Comparison of ENCODE assay signal across 2 cellular contexts in genomic region chr5:142960309-142960696, GRCh38.
TF ChIP-seq lines count a peak whose summit lies in the region.

No MANE protein-coding gene starts in this region.

TF ChIP-seq in IMR-90, 13 proteins besides CTCF, POLR2A, EP300 and RAD21:
- TF ChIP-seq ELK1 (IDR thresholded peaks at IDR 0.05; ENCODE audit: borderline replicate concordance, low read depth, low read length) (no peak), RCOR1 (IDR thresholded peaks at IDR 0.05; ENCODE audit: insufficient replicate concordance, low read length) (no peak), NFE2L2 (IDR thresholded peaks at IDR 0.05; ENCODE audit: low read depth, low read length) (no peak), FOS (IDR thresholded peaks at IDR 0.05; ENCODE audit: low read depth, low read length) (peak; percentile 79), MAFK (IDR thresholded peaks at IDR 0.05; ENCODE audit: low read depth, low read length) (no peak), MAZ (IDR thresholded peaks at IDR 0.05; ENCODE audit: borderline replicate concordance, low read depth, low read length) (no peak), USF2 (IDR thresholded peaks at IDR 0.05; ENCODE audit: low read depth, low read length) (no peak), SMC3 (IDR thresholded peaks at IDR 0.05; ENCODE audit: low read depth, low read length) (no peak), CEBPB (IDR thresholded peaks at IDR 0.05; ENCODE audit: low read depth, low read length) (peak; percentile 91), BHLHE40 (IDR thresholded peaks at IDR 0.05; ENCODE audit: low read depth, low read length) (peak; percentile 39; the same call in 1 of the 2 replicates), RFX5 (IDR thresholded peaks at IDR 0.05; ENCODE audit: low read depth, low read length) (no peak), CHD1 (IDR thresholded peaks at IDR 0.05; ENCODE audit: low read depth, low read length) (no peak), MXI1 (IDR thresholded peaks at IDR 0.05; ENCODE audit: borderline replicate concordance, low read depth, low read length) (no peak)
TF ChIP-seq in IMR-90: peak in this region for 3.

TF ChIP-seq in K562, 482 proteins besides CTCF, POLR2A, EP300 and RAD21:
- TF ChIP-seq SMARCE1 (IDR thresholded peaks at IDR 0.05) (peak; percentile 20; the same call in 1 of the 2 replicates), HMBOX1 (IDR thresholded peaks at IDR 0.05) (0 out of 2 replicates have a peak, but pooled peaks have one; percentile 26), ZNF766 (CRISPR knock-in tag; conservative IDR thresholded peaks at IDR 0.05) (0 out of 2 replicates have a peak, but pooled peaks have one; percentile 38), ZNF583 (CRISPR knock-in tag; IDR thresholded peaks at IDR 0.05) (no peak), ATF4 (CRISPR knock-in tag; IDR thresholded peaks at IDR 0.05) (peak; percentile 70; the same call in 1 of the 2 replicates), CEBPG (CRISPR knock-in tag; IDR thresholded peaks at IDR 0.05) (no peak), CEBPG (tag; conservative IDR thresholded peaks at IDR 0.05 in 1 of 2, IDR thresholded peaks at IDR 0.05 in 1 of 2) (peak; percentile 87 to 94), ZBTB7A (IDR thresholded peaks at IDR 0.05; ENCODE audit: borderline replicate concordance, control insufficient read depth, low read depth, low read length) (no peak), NR2C2 (CRISPR knock-in tag; IDR thresholded peaks at IDR 0.05) (no peak), NR2C2 (tag; IDR thresholded peaks at IDR 0.05) (peak; percentile 30; the same call in 1 of the 2 replicates), ETV5 (CRISPR knock-in tag; IDR thresholded peaks at IDR 0.05; ENCODE audit: low read depth) (no peak), JUN (IDR thresholded peaks at IDR 0.05; ENCODE audit: borderline replicate concordance, low read depth, low read length) (peak; percentile 71; the same call in 1 of the 2 replicates), JUN (CRISPR knock-in tag; IDR thresholded peaks at IDR 0.05; ENCODE audit: borderline replicate concordance) (no peak), JUND (IDR thresholded peaks at IDR 0.05; ENCODE audit: borderline replicate concordance, low read depth, low read length) (peak; percentile 71; the same call in 1 of the 2 replicates), JUND (tag; IDR thresholded peaks at IDR 0.05; ENCODE audit: borderline replicate concordance, low read depth, low read length) (peak; percentile 69; the same call in 1 of the 3 replicates), SOX6 (IDR thresholded peaks at IDR 0.05) (peak; percentile 75), CEBPB (tag; IDR thresholded peaks at IDR 0.05) (peak; percentile 29; the same call in 1 of the 2 replicates), FOSL1 (tag; conservative IDR thresholded peaks at IDR 0.05) (peak; percentile 99), SNRNP70 (optimal IDR thresholded peaks at IDR 0.05; ENCODE audit: low read depth, low read length) (no peak), PHF20 (IDR thresholded peaks at IDR 0.05; ENCODE audit: partially characterized antibody) (no peak), ATF3 (IDR thresholded peaks at IDR 0.05) (peak; percentile 82), ATF3 (CRISPR knock-in tag; conservative IDR thresholded peaks at IDR 0.05) (no peak)
